ENCODE assay signal across 22 cellular contexts in genomic region chr1:151243683-151244216, GRCh38. TPM values are rescaled to one million over a fixed set of nuclear protein-coding genes. Genes with fewer than 3 reads are reported as not detected.
DNase-seq lines count a peak whose midpoint lies in the region; ATAC-seq and TF ChIP-seq lines count a peak whose summit lies in the region.
"Had no signal": no experiment of that assay in that cellular context is flagged by ENCODE, and none has a peak within 500 bp of the region (broad histone marks: within the 10 kb centered on the region; RNA-seq: fewer than 3 reads in every experiment).

No MANE protein-coding gene starts in this region.

- no peak for ATAC-seq in CD8-positive, alpha-beta T cell
- ATAC-seq in gastroesophageal sphincter (no peak), GM21360 (IDR thresholded peaks at IDR 0.05; ENCODE audit: unreplicated experiment) (no peak), GM21526 (IDR thresholded peaks at IDR 0.05; ENCODE audit: low FRiP score, unreplicated experiment) (no peak)

- no peak for DNase-seq in A673 (ENCODE audit: low spot score)
- no peak for DNase-seq in CD8-positive, alpha-beta T cell
- DNase-seq in NCI-H82 treated with DMSO at 0.1 percent for 48 hours (lab: John Stamatoyannopoulos, UW; ENCODE audit: unreplicated experiment): peak; percentile 18
- peak; percentile 10 for DNase-seq in left kidney (ENCODE audit: low read depth, low spot score)
- DNase-seq in SIG-M5 treated with dmso at 0.1 percent for 504 hours (lab: John Stamatoyannopoulos, UW; ENCODE audit: unreplicated experiment): no peak
- DNase-seq: ACHN; Calu3; CD4-positive, alpha-beta memory T cell; H7; KG1; NCI-H1105; NCI-H146; NCI-H2029; NCI-H226; NCI-H524; NCI-H774; OCI-M1 had no signal

- peaks cover 94% of the 10 kb centered on the region for H3K36me3 ChIP-seq in A673 (ENCODE audit: insufficient read depth, low read length, poor library complexity, severe bottlenecking)
- H3K36me3 ChIP-seq in CD8-positive, alpha-beta T cell (ENCODE audit: insufficient read depth, low read length): peaks cover 56% of the 10 kb centered on the region
- H3K36me3 ChIP-seq in gastroesophageal sphincter: peaks cover 2 to 100% of the 10 kb centered on the region in 2 donors

- no peak for TF ChIP-seq POLR2A in gastroesophageal sphincter (IDR thresholded peaks at IDR 0.05)

- no peaks in the 10 kb centered on the region for H3K27me3 Mint-ChIP-seq in CD8-positive, alpha-beta T cell (ENCODE audit: low read depth)
- H3K27me3 Mint-ChIP-seq: CD4-positive, alpha-beta memory T cell had no signal

- no peak overlapping the region for H3K4me3 Mint-ChIP-seq in CD8-positive, alpha-beta T cell
- H3K4me3 Mint-ChIP-seq: CD4-positive, alpha-beta memory T cell had no signal

- peak overlapping the region; percentile 49 for H3K27ac Mint-ChIP-seq in CD8-positive, alpha-beta T cell

- H3K4me1 ChIP-seq in A673 (ENCODE audit: insufficient read depth, low read length, poor library complexity, severe bottlenecking): no peaks in the 10 kb centered on the region
- H3K4me1 ChIP-seq in CD8-positive, alpha-beta T cell (ENCODE audit: insufficient read depth, low read length): no peaks in the 10 kb centered on the region
- H3K4me1 ChIP-seq in gastroesophageal sphincter: peaks cover 0 to 11% (median 4%) of the 10 kb centered on the region in 3 donors
- H3K4me1 ChIP-seq: BLaER1, SJSA1 had no signal

- intact Hi-C loops in A673 (cut with micrococcal nuclease; ENCODE audit: unreplicated experiment): no loop called here
- intact Hi-C loops in CD8-positive, alpha-beta T cell (cut with DNase I, micrococcal nuclease): no loop called here

- H3K27ac ChIP-seq in A673 (ENCODE audit: low read depth, low read length, poor library complexity, severe bottlenecking) (peak overlapping the region; percentile 28), gastroesophageal sphincter (peak overlapping the region in 1 of 4 donors; percentile 24)
- no peak overlapping the region for H3K27ac ChIP-seq in CD8-positive, alpha-beta T cell (ENCODE audit: low read depth, low read length)
- H3K27ac ChIP-seq: BLaER1, SJSA1 had no signal

- H3K4me3 ChIP-seq in A673 (ENCODE audit: low read depth, low read length, poor library complexity, severe bottlenecking) (no peak overlapping the region), gastroesophageal sphincter (no peak overlapping the region)
- no peak overlapping the region for H3K4me3 ChIP-seq in CD8-positive, alpha-beta T cell (ENCODE audit: low read depth, low read length)
- H3K4me3 ChIP-seq: BLaER1, SJSA1 had no signal

- TF ChIP-seq EP300 in gastroesophageal sphincter (IDR thresholded peaks at IDR 0.05): no peak

- no peaks in the 10 kb centered on the region for H3K9me3 ChIP-seq in A673 (ENCODE audit: low read depth, low read length, poor library complexity, severe bottlenecking)
- no peaks in the 10 kb centered on the region for H3K9me3 ChIP-seq in CD8-positive, alpha-beta T cell (ENCODE audit: low read length)
- no peaks in the 10 kb centered on the region for H3K9me3 ChIP-seq in gastroesophageal sphincter
- H3K9me3 ChIP-seq: BLaER1, SJSA1 had no signal

- CTCF ChIA-PET in A673 (lab: Charles Lee): no interaction called here
- CTCF ChIA-PET in CD8-positive, alpha-beta T cell (lab: Charles Lee): interaction anchor here (1.0 to 2.3 kb wide), 2 partner anchors 8 to 48 kb away, joined by 3 to 11 read pairs; no protein-coding TSS in a partner anchor

- peaks cover 87% of the 10 kb centered on the region for H3K36me3 Mint-ChIP-seq in CD8-positive, alpha-beta T cell

- TF ChIP-seq CTCF in A673 (conservative IDR thresholded peaks at IDR 0.05; ENCODE audit: low read depth, low read length) (no peak), gastroesophageal sphincter (IDR thresholded peaks at IDR 0.05) (no peak)
- TF ChIP-seq CTCF in CD8-positive, alpha-beta T cell (IDR thresholded peaks at IDR 0.05): no peak

- POLR2A ChIA-PET in A673 (lab: Charles Lee; ENCODE audit: low non-redundant PET): interaction anchor here (0.6 kb wide), 1 partner anchor 665 kb away, joined by 3 read pairs; no protein-coding TSS in a partner anchor
- POLR2A ChIA-PET in CD8-positive, alpha-beta T cell (lab: Charles Lee): no interaction called here

- H3K4me1 Mint-ChIP-seq in CD8-positive, alpha-beta T cell (ENCODE audit: low read depth): no peaks in the 10 kb centered on the region
- H3K4me1 Mint-ChIP-seq: CD4-positive, alpha-beta memory T cell had no signal

- 74 to 95% methylated on average over 3 to 5 of the region's 5 CpGs for WGBS in gastroesophageal sphincter (ENCODE audit: low coverage in 1 of 2), 2 donors

- no TSS peak for BruUV-seq in A673 (replicated peaks; lab: Mats Ljungman, UMichigan)

- no peaks in the 10 kb centered on the region for H3K9me3 Mint-ChIP-seq in CD8-positive, alpha-beta T cell
- H3K9me3 Mint-ChIP-seq: CD4-positive, alpha-beta memory T cell had no signal

- H3K27me3 ChIP-seq in A673 (replicated peaks; ENCODE audit: insufficient read depth, low read depth, low read length, poor library complexity) (no peaks in the 10 kb centered on the region), gastroesophageal sphincter (no peaks in the 10 kb centered on the region)
- no peaks in the 10 kb centered on the region for H3K27me3 ChIP-seq in CD8-positive, alpha-beta T cell (ENCODE audit: insufficient read depth, low read length)
- H3K27me3 ChIP-seq: BLaER1, SJSA1 had no signal

RNA-seq across cellular contexts. Expression of gene PSMD4, which starts 10.8 kb away (rescaled TPM):
- total RNA-seq in A673 (2021) (312 and 339 TPM in 2 replicates), gastroesophageal sphincter (100 to 1,000 TPM; 163 to 184 (median 171) TPM)
- 10 to 100 TPM; 55.1 to 56.7 TPM for total RNA-seq in CD8-positive, alpha-beta T cell

RNA-seq across cellular contexts. Expression of gene ZNF687, which starts 38.3 kb away (rescaled TPM):
- total RNA-seq in A673 (2021) (26.4 and 30.2 TPM in 2 replicates), gastroesophageal sphincter (10 to 100 TPM; 18.4 to 27.6 (median 24.4) TPM)
- 10 to 100 TPM; 34.0 to 36.3 TPM for total RNA-seq in CD8-positive, alpha-beta T cell

RNA-seq across cellular contexts. Expression of gene PIP5K1A, which starts 45.4 kb away (rescaled TPM):
- total RNA-seq in A673 (2021) (109 and 115 TPM in 2 replicates), gastroesophageal sphincter (10 to 100 TPM; 42.8 to 80.1 (median 49.9) TPM)
- total RNA-seq in CD8-positive, alpha-beta T cell: 10 to 100 TPM; 37.2 to 48.2 TPM

RNA-seq across cellular contexts. Expression of gene VPS72, which starts 53.8 kb away (rescaled TPM):
- total RNA-seq in A673 (2021) (113 and 114 TPM in 2 replicates), gastroesophageal sphincter (10 to 100 TPM; 46.4 to 82.0 (median 66.5) TPM)
- total RNA-seq in CD8-positive, alpha-beta T cell: 10 to 100 TPM in 1 of 2 experiments, 1 to 10 TPM in 1; 7.0 to 12.1 TPM

Comparison
In these comparisons a context has a peak if more than half of its experiments do, and no peak if none do; other contexts are left out.
1. DNase-seq: peak in NCI-H82 treated with DMSO at 0.1 percent for 48 hours (single experiment) and left kidney (single experiment); none in A673 (single experiment), CD8-positive, alpha-beta T cell (0 of 7) and SIG-M5 treated with dmso at 0.1 percent for 504 hours (single experiment).